Comparison of ENCODE assay signal across 27 cellular contexts in the genomic region with DNA sequence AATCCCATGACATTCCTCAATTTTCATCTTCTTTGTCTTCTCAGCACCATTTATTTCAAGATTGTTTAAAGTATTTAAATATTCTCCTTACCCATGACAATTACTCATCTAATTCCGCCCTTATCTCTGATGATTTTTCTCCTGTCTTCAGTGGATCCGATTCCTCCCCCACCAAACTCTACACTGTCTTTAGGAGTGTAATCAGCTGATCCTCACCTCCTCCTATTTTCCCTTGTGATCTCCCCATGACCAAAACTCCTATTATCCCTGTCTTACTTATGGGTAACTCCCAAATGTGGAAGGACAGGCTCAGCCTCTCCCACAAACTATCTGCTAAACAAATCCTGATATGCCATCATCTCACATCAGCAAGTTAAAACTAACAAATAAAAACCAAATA.
"Had no signal": no experiment of that assay in that cellular context is flagged by ENCODE, and none has a peak within 500 bp of the region (broad histone marks: within the 10 kb centered on the region; RNA-seq: fewer than 3 reads in every experiment).

No MANE protein-coding gene starts in this region.

- H3K4me3 Mint-ChIP-seq: immature natural killer cell; naive thymus-derived CD4-positive, alpha-beta T cell; natural killer cell treated with Interleukin-12 subunit alpha and Interleukin-12 subunit beta and Interleukin-15 and Interleukin-18, amount 100 ng/mL, for 72 hours; stimulated activated memory B cell treated with anti-CD40 and anti-IgM and Interleukin-4, amounts not matched to agents 10 μg/mL and 1 μg/mL and 100 μg/mL, for 72 hours had no signal

- H3K4me3 ChIP-seq: left lung, lower lobe of right lung, mucosa of descending colon, pancreas, prostate gland, skin epidermis, spleen, stomach, testis, thyroid gland, transverse colon, upper lobe of left lung, vagina had no signal

- H3K9me3 Mint-ChIP-seq: natural killer cell treated with Interleukin-12 subunit alpha and Interleukin-12 subunit beta and Interleukin-15 and Interleukin-18, amount 100 ng/mL, for 72 hours had no signal

- H3K4me1 Mint-ChIP-seq: immature natural killer cell; naive thymus-derived CD4-positive, alpha-beta T cell; stimulated activated memory B cell treated with anti-CD40 and anti-IgM and Interleukin-4, amounts not matched to agents 10 μg/mL and 1 μg/mL and 100 μg/mL, for 72 hours had no signal

- DNase-seq: hypothalamus; immature natural killer cell; kidney; left colon; left lung; lower lobe of right lung; midbrain; mucosa of descending colon; naive thymus-derived CD4-positive, alpha-beta T cell; pancreas; posterior cingulate gyrus; retina; right cardiac atrium; spleen; stimulated activated CD4-positive, alpha-beta T cell treated with anti-CD3 and anti-CD28 coated beads, Interleukin-4, amount 100 ng/mL, for 24 hours; stimulated activated naive CD8-positive, alpha-beta T cell treated with anti-CD3 and anti-CD28 coated beads, Interleukin-15, Interleukin-2, amounts not matched to agents 100 U/mL and 50 U/mL, for 24 hours; stomach; testis; thyroid gland; transverse colon; upper lobe of left lung had no signal

- ATAC-seq: left colon; left lung; lower lobe of right lung; mucosa of descending colon; naive thymus-derived CD4-positive, alpha-beta T cell; natural killer cell treated with Interleukin-12 subunit alpha and Interleukin-12 subunit beta and Interleukin-15 and Interleukin-18, amount 100 ng/mL, for 72 hours; pancreas; right cardiac atrium; sciatic nerve; stimulated activated memory B cell treated with anti-CD40 and anti-IgM and Interleukin-4, amounts not matched to agents 10 μg/mL and 1 μg/mL and 100 μg/mL, for 72 hours; stimulated activated naive CD8-positive, alpha-beta T cell treated with anti-CD3 and anti-CD28 coated beads, Interleukin-15, Interleukin-2, amounts not matched to agents 100 U/mL and 50 U/mL, for 24 hours had no signal

- H3K27me3 Mint-ChIP-seq: stimulated activated memory B cell treated with anti-CD40 and anti-IgM and Interleukin-4, amounts not matched to agents 10 μg/mL and 1 μg/mL and 100 μg/mL, for 72 hours had no signal

- H3K36me3 ChIP-seq: left lung, lower lobe of right lung, pancreas, prostate gland, spleen, stomach, thyroid gland, transverse colon, upper lobe of left lung, vagina had no signal

- H3K27ac Mint-ChIP-seq: immature natural killer cell; stimulated activated memory B cell treated with anti-CD40 and anti-IgM and Interleukin-4, amounts not matched to agents 10 μg/mL and 1 μg/mL and 100 μg/mL, for 72 hours had no signal

- H3K27ac ChIP-seq: left lung, lower lobe of right lung, pancreas, prostate gland, skin epidermis, spleen, stomach, testis, thyroid gland, transverse colon, upper lobe of left lung, vagina had no signal

- H3K9me3 ChIP-seq: lower lobe of right lung, mucosa of descending colon, pancreas, prostate gland, testis, thyroid gland, transverse colon, upper lobe of left lung, vagina had no signal

- H3K4me1 ChIP-seq: left lung, lower lobe of right lung, pancreas, prostate gland, spleen, stomach, testis, thyroid gland, transverse colon, upper lobe of left lung, vagina had no signal

- H3K27me3 ChIP-seq: left lung, pancreas, spleen, stomach, testis, thyroid gland, transverse colon, upper lobe of left lung, vagina had no signal
